ENCODE assay signal across 26 cellular contexts in genomic region chr3:138351916-138352555, GRCh38. TPM values are rescaled to one million over a fixed set of nuclear protein-coding genes. Genes with fewer than 3 reads are reported as not detected.
A peak's percentile ranks its signal among the peaks of the same experiment; 100 is the strongest.
DNase-seq lines count a peak whose midpoint lies in the region; ATAC-seq, FAIRE-seq and TF ChIP-seq lines count a peak whose summit lies in the region.
"Had no signal": no experiment of that assay in that cellular context is flagged by ENCODE, and none has a peak within 500 bp of the region (broad histone marks: within the 10 kb centered on the region; RNA-seq: fewer than 3 reads in every experiment).

No MANE protein-coding gene starts in this region.

- H2BK20ac ChIP-seq in H1 (ENCODE audit: low read length) = 0 out of 2 replicates have a peak overlapping the region, but pooled peaks have one; percentile 48

- no peak for TF ChIP-seq RAD21 in H1 (IDR thresholded peaks at IDR 0.05 in 1 of 2, conservative IDR thresholded peaks at IDR 0.05 in 1 of 2; ENCODE audit: low read depth in 2 of 2, low read length in 2 of 2)

- no peak overlapping the region for H2BK12ac ChIP-seq in H1 (ENCODE audit: low read depth, low read length)

- ATAC-seq in HG03139 (IDR thresholded peaks at IDR 0.05; ENCODE audit: unreplicated experiment) = no peak
- ATAC-seq: A549; natural killer cell; Panc1; stimulated activated naive B cell treated with anti-CD40 and anti-IgM and Interleukin-4, amounts not matched to agents 10 μg/mL and 1 μg/mL and 100 μg/mL, for 72 hours had no signal

- no peak overlapping the region for H3K4me2 ChIP-seq in H1 (ENCODE audit: insufficient read depth in 1 of 2, low read depth in 2 of 2, low read length in 2 of 2)
- H3K4me2 ChIP-seq in skeletal muscle satellite cell (ENCODE audit: low read length) = peak overlapping the region; percentile 9
- H3K4me2 ChIP-seq: A549 had no signal

- H3K4ac ChIP-seq in H1 (replicated peaks; ENCODE audit: insufficient read length, low read depth, low read length) = no peak overlapping the region

- peak; percentile 40 for DNase-seq in EL
- DNase-seq in H1 (ENCODE audit: low read depth in 1 of 2, low spot score in 2 of 2) = no peak
- peak; percentile 72 for DNase-seq in islet precursor cell
- no peak for DNase-seq in substantia nigra (lab: John Stamatoyannopoulos, UW)
- no peak for DNase-seq in spleen
- DNase-seq in occipital lobe (lab: John Stamatoyannopoulos, UW) = no peak
- DNase-seq: activated CD4-positive, alpha-beta T cell treated with anti-CD3 and anti-CD28 coated beads, Interleukin-2, amount 10 ng/mL, durations not matched to agents 24 days and 14 days; activated naive CD8-positive, alpha-beta T cell treated with anti-CD3 and anti-CD28 coated beads, Interleukin-2, amount 10 ng/mL, durations not matched to agents 7 days and 5 days; activated T-cell treated with anti-CD3 and anti-CD28 coated beads, Interleukin-2, amount 50 U/mL, for 1 hour; cerebellar nuclear complex; H9; MG63; natural killer cell; NCI-H1105 treated with DMSO at 0.1 percent for 48 hours; NCI-H2029 treated with DMSO at 0.1 percent for 48 hours; NCI-H2227 treated with DMSO at 0.1 percent for 48 hours; SJCRH30; stimulated activated naive B cell treated with anti-CD40 and anti-IgM and Interleukin-4, amounts not matched to agents 10 μg/mL and 1 μg/mL and 100 μg/mL, for 72 hours; uterus had no signal

- H2BK5ac ChIP-seq in H1 (ENCODE audit: low read depth, low read length) = no peak overlapping the region

- FAIRE-seq in H1 (lab: Jason Lieb, UNC) = no peak
- FAIRE-seq: A549 had no signal

- intact Hi-C loops in spleen (cut with DNase I; ENCODE audit: low total_unique reads) = no loop called here

- H3K79me1 ChIP-seq in H1 (ENCODE audit: low read depth, low read length) = no peaks in the 10 kb centered on the region; the same call in 1 of the 2 replicates

- 0 out of 2 replicates have a peak overlapping the region, but pooled peaks have one; percentile 3 for H2BK15ac ChIP-seq in H1 (ENCODE audit: low read length)

- H4K91ac ChIP-seq in H1 (replicated peaks; ENCODE audit: insufficient read length, low read length) = no peak overlapping the region

- H3K14ac ChIP-seq in H1 (ENCODE audit: insufficient read length) = no peak overlapping the region

- H2BK120ac ChIP-seq in H1 (replicated peaks; ENCODE audit: low read depth, low read length) = no peak overlapping the region

- no peak overlapping the region for H3K18ac ChIP-seq in H1 (ENCODE audit: extremely low read depth, low read length)

- H4K8ac ChIP-seq in H1 (ENCODE audit: extremely low read depth, insufficient read depth, low read length) = no peak overlapping the region; the same call in 1 of the 2 replicates

- POLR2A ChIA-PET in H1 (lab: Charles Lee; ENCODE audit: partially characterized antibody) = no interaction called here

- CTCF ChIA-PET in H1 (lab: Charles Lee; ENCODE audit: partially characterized antibody) = interaction anchor here (0.8 to 8.5 kb wide), 3 partner anchors 12 to 45 kb away, joined by 3 to 66 read pairs (median 3); no protein-coding TSS in a partner anchor

- H3K27ac ChIP-seq in H1 (ENCODE audit: low read depth, low read length) (no peak overlapping the region), substantia nigra (ENCODE audit: low read depth, low read length, poor library complexity, severe bottlenecking) (no peak overlapping the region), spleen (no peak overlapping the region)
- H3K27ac ChIP-seq: A549, SJCRH30, uterus had no signal

- 0 out of 2 replicates have a peak overlapping the region, but pooled peaks have one; percentile 21 for H2AK5ac ChIP-seq in H1 (ENCODE audit: low read depth, low read length)

- TF ChIP-seq POLR2A in H1 (IDR thresholded peaks at IDR 0.05; ENCODE audit: control extremely low read depth in 1 of 2, low read depth in 2 of 2, low read length in 2 of 2) (no peak), spleen (IDR thresholded peaks at IDR 0.05) (no peak)

- no peak for TF ChIP-seq EP300 in H1 (IDR thresholded peaks at IDR 0.05; ENCODE audit: borderline replicate concordance in 1 of 2, low read depth in 2 of 2, low read length in 2 of 2)

- no peaks in the 10 kb centered on the region for H4K20me1 ChIP-seq in H1 (replicated peaks in 1 of 2; ENCODE audit: control insufficient read depth in 1 of 2, insufficient read depth in 2 of 2, low read length in 2 of 2)

- H3K56ac ChIP-seq in H1 (replicated peaks; ENCODE audit: insufficient read length, low read depth, low read length) = no peak overlapping the region

- H3K9me3 ChIP-seq in H1 (ENCODE audit: insufficient read depth in 2 of 2, low read depth in 1 of 2, low read length in 1 of 2) (no peaks in the 10 kb centered on the region), skeletal muscle satellite cell (replicated peaks; ENCODE audit: low read length) (no peaks in the 10 kb centered on the region), spleen (no peaks in the 10 kb centered on the region)
- H3K9me3 ChIP-seq: A549, SJCRH30, uterus had no signal

- peaks cover 2% of the 10 kb centered on the region; the same call in 1 of the 2 replicates for H3K23me2 ChIP-seq in H1 (ENCODE audit: low read depth, low read length)

- 97% methylated on average over 5 of the region's 5 CpGs; no CpG with 5 or more reads in 1 of the 2 experiments for WGBS in H1 (ENCODE audit: extremely low coverage in 1 of 2, insufficient coverage in 1 of 2, insufficient read length in 1 of 2, insufficient replicate concordance in 2 of 2, low coverage in 1 of 2, low lambda C conversion rate in 2 of 2, missing lambda C conversion rate in 1 of 2), 2 experiments
- 90 to 96% (median 95%) methylated on average over 5 of the region's 5 CpGs for WGBS in spleen, 5 donors

- no peak overlapping the region for H3K23ac ChIP-seq in H1 (ENCODE audit: insufficient read length)

- 0 out of 8 replicates have a peak, but pooled peaks cover 0 to 3% (median 0%) of the 10 kb centered on the region in 4 experiments for H3K36me3 ChIP-seq in H1 (ENCODE audit: control insufficient read depth in 2 of 4, insufficient read depth in 4 of 4, low read length in 3 of 4)
- peaks cover 5% of the 10 kb centered on the region for H3K36me3 ChIP-seq in skeletal muscle satellite cell (ENCODE audit: insufficient read depth, low read length)
- H3K36me3 ChIP-seq in spleen = no peaks in the 10 kb centered on the region
- H3K36me3 ChIP-seq: MG63, SJCRH30, uterus had no signal

- H3K79me2 ChIP-seq in H1 (ENCODE audit: control insufficient read depth in 1 of 2, insufficient read depth in 2 of 2, low read length in 2 of 2) = no peaks in the 10 kb centered on the region

- no peak overlapping the region for H3K9ac ChIP-seq in H1 (replicated peaks in 1 of 4; ENCODE audit: extremely low read depth in 1 of 4, low read depth in 3 of 4, low read length in 3 of 4)
- H3K9ac ChIP-seq in skeletal muscle satellite cell (ENCODE audit: low read depth, low read length) = no peak overlapping the region

- no peak overlapping the region for H2AFZ ChIP-seq in H1 (ENCODE audit: low read length)

- H3K4me3 ChIP-seq in H1 (ENCODE audit: extremely low read depth in 1 of 4, insufficient read depth in 2 of 4, low read depth in 3 of 4, low read length in 4 of 4) (no peak overlapping the region), skeletal muscle satellite cell (ENCODE audit: low read length) (no peak overlapping the region), spleen (no peak overlapping the region)
- H3K4me3 ChIP-seq: A549, MG63, SJCRH30, uterus had no signal

- peaks cover 0 to 10% (median 6%) of the 10 kb centered on the region in 4 experiments; a peak in 4 of 7 replicates for H3K4me1 ChIP-seq in H1 (replicated peaks in 1 of 4; ENCODE audit: control insufficient read depth in 3 of 4, insufficient read depth in 4 of 4, low read length in 3 of 4)
- peaks cover 44% of the 10 kb centered on the region for H3K4me1 ChIP-seq in skeletal muscle satellite cell (ENCODE audit: control insufficient read depth, insufficient read depth, low read length)
- peaks cover 0 to 43% (median 27%) of the 10 kb centered on the region in 6 donors for H3K4me1 ChIP-seq in spleen
- H3K4me1 ChIP-seq: uterus had no signal

- no peak overlapping the region for H4K5ac ChIP-seq in H1 (ENCODE audit: insufficient read length, low read depth, low read length)

- TF ChIP-seq CTCF in H1 (IDR thresholded peaks at IDR 0.05; ENCODE audit: control extremely low read depth in 1 of 3, insufficient read depth in 1 of 3, low read depth in 1 of 3, low read length in 3 of 3) (no peak), spleen (IDR thresholded peaks at IDR 0.05 in 8 of 11, conservative IDR thresholded peaks at IDR 0.05 in 3 of 11) (no peak)

- H3K27me3 ChIP-seq in H1 (replicated peaks in 1 of 4; ENCODE audit: control insufficient read depth in 3 of 4, extremely low read depth in 1 of 4, insufficient read depth in 3 of 4, low read length in 3 of 4) (peaks cover 0 to 6% (median 1%) of the 10 kb centered on the region in 4 experiments; a peak in 3 of 7 replicates), skeletal muscle satellite cell (ENCODE audit: control insufficient read depth, insufficient read depth, low read length) (no peaks in the 10 kb centered on the region), spleen (replicated peaks in 1 of 7) (peaks cover 0 to 42% (median 21%) of the 10 kb centered on the region in 7 donors)
- H3K27me3 ChIP-seq: MG63, SJCRH30, uterus had no signal

RNA-seq across cellular contexts. Expression of gene MRAS, which starts 3.7 kb away (rescaled TPM):
- 15.6 and 16.2 TPM in 2 replicates for total RNA-seq in H1 (2021; fragmentation: NEBNext Ultra II Directional; extraction: Animal tissue kit (Norgen Biotek cat#: 25700))
- polyA plus RNA-seq in H1 (2011; rRNA removed) = 10.6 and 15.1 TPM in 2 replicates
- polyA plus RNA-seq in H1 (2011; cell fraction: cytosol; rRNA removed) = 10.6 TPM
- 12.2 TPM for polyA plus RNA-seq in H1 (2011; cell fraction: nucleus; rRNA removed)
- 10.5 to 14.7 TPM (median 12.3 TPM) in 4 replicates for polyA plus RNA-seq in H1 (2012, experiment 1 of 2)
- 4.4 TPM for polyA plus RNA-seq in H1 (2012, experiment 2 of 2)
- 10.0 TPM for polyA plus RNA-seq in H1 (2013, experiment 1 of 2)
- 9.6 TPM for polyA plus RNA-seq in H1 (2013, experiment 2 of 2)
- 14.3 and 17.3 TPM in 2 replicates for polyA minus RNA-seq in H1 (2011; rRNA and poly(A)+ RNA removed)
- polyA minus RNA-seq in H1 (2011; cell fraction: cytosol; rRNA and poly(A)+ RNA removed) = 4.1 TPM
- polyA minus RNA-seq in H1 (2011; cell fraction: nucleus; rRNA and poly(A)+ RNA removed) = 9.0 TPM
- 18.0 and 42.8 TPM in 2 replicates for total RNA-seq in skeletal muscle satellite cell (2012; rRNA removed)
- 10 to 100 TPM; 15.4 to 36.7 (median 24.2) TPM for total RNA-seq in spleen
- 10 to 100 TPM in 1 of 3 donors, 1 to 10 TPM in 2; 4.1 to 18.6 (median 5.1) TPM for polyA plus RNA-seq in spleen
- 53.3 TPM for total RNA-seq in occipital lobe
- total RNA-seq: activated CD4-positive, alpha-beta T cell treated with anti-CD3 and anti-CD28 coated beads, Interleukin-2, amount 10 ng/mL, durations not matched to agents 24 days and 14 days; activated CD8-positive, alpha-beta memory T cell treated with anti-CD3 and anti-CD28 coated beads for 36 hours had no signal

RNA-seq across cellular contexts. Expression of gene NME9, which starts 22.4 kb away (rescaled TPM):
- total RNA-seq in H1 (2021; fragmentation: NEBNext Ultra II Directional; extraction: Animal tissue kit (Norgen Biotek cat#: 25700)) = not detected in 2 replicates
- polyA plus RNA-seq in H1 (2011; rRNA removed) (0.11 TPM in 1 of 2 replicates, not detected in the other), spleen (under 1 TPM in 2 of 3 donors, not detected in 1; 0.14 to 0.16 TPM)
- polyA plus RNA-seq in H1 (2011; cell fraction: cytosol; rRNA removed) = 0.35 TPM
- 0.74 TPM for polyA plus RNA-seq in H1 (2011; cell fraction: nucleus; rRNA removed)
- 0.23 to 0.76 TPM (median 0.30 TPM) in 4 replicates for polyA plus RNA-seq in H1 (2012, experiment 1 of 2)
- not detected for polyA plus RNA-seq in H1 (2012, experiment 2 of 2)
- polyA plus RNA-seq in H1 (2013, experiment 1 of 2) = 0.20 TPM
- polyA plus RNA-seq in H1 (2013, experiment 2 of 2) = 0.11 TPM
- 0.54 and 1.4 TPM in 2 replicates for polyA minus RNA-seq in H1 (2011; rRNA and poly(A)+ RNA removed)
- polyA minus RNA-seq in H1 (2011; cell fraction: cytosol; rRNA and poly(A)+ RNA removed) = not detected
- polyA minus RNA-seq in H1 (2011; cell fraction: nucleus; rRNA and poly(A)+ RNA removed) = 1.2 TPM
- not detected in 2 replicates for total RNA-seq in skeletal muscle satellite cell (2012; rRNA removed)
- total RNA-seq in spleen (1 to 10 TPM in 1 of 7 donors, under 1 TPM in 3, not detected in 3; 0.37 to 4.1 (median 0.54) TPM), occipital lobe (2.3 TPM)
- total RNA-seq: activated CD4-positive, alpha-beta T cell treated with anti-CD3 and anti-CD28 coated beads, Interleukin-2, amount 10 ng/mL, durations not matched to agents 24 days and 14 days; activated CD8-positive, alpha-beta memory T cell treated with anti-CD3 and anti-CD28 coated beads for 36 hours; H9; natural killer cell; osteoblast had no signal
- polyA plus RNA-seq: BJ had no signal

Comparison
In these comparisons a context has a peak if more than half of its experiments do, and no peak if none do; other contexts are left out.
1. DNase-seq: peak in EL (single experiment) and islet precursor cell (single experiment); none in H1 (0 of 2), substantia nigra (0 of 49), spleen (single experiment) and occipital lobe (single experiment).